Comparison of ENCODE assay signal across 10 cellular contexts in the genomic region with DNA sequence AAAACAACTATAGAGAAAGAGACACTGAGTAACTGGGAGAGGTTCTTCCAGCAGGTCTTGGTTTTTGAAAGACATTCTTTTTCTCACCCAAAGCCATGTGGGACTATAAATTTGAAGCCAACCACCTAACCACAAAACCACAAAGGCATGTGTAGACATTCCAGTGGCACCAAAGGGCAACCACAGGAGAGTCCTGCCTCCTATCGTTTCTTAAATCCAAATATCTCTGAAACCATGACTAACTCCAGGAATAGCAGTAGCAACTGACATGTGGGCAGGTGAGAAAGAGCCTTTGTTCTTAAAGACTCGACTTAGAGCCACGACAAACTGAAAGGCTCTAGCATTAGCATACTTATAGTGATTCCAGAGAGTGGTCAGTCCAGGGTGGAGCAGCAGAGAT. TPM values are rescaled to one million over a fixed set of nuclear protein-coding genes. Genes with fewer than 3 reads are reported as not detected.
DNase-seq lines count a peak whose midpoint lies in the region; ATAC-seq and TF ChIP-seq lines count a peak whose summit lies in the region.
"Had no signal": no experiment of that assay in that cellular context is flagged by ENCODE, and none has a peak within 500 bp of the region (broad histone marks: within the 10 kb centered on the region; RNA-seq: fewer than 3 reads in every experiment).

No MANE protein-coding gene starts in this region.

- DNase-seq in Daoy (ENCODE audit: low read depth) (peak; percentile 91), glomerular visceral epithelial cell (ENCODE audit: extremely low spot score) (peak; percentile 94), MG63 (no peak), NCI-H510A treated with DMSO at 0.1 percent for 48 hours (lab: John Stamatoyannopoulos, UW) (no peak), SIG-M5 treated with dmso at 0.1 percent for 504 hours (lab: John Stamatoyannopoulos, UW; ENCODE audit: unreplicated experiment) (no peak), NCI-H1417 (lab: John Stamatoyannopoulos, UW) (no peak)
- DNase-seq: activated B cell treated with CpG ODN at 0.5 μM for 24 hours, spleen had no signal

- H3K27me3 ChIP-seq in MG63: peaks cover 3% of the 10 kb centered on the region; the same call in 1 of the 2 replicates

- H3K9me3 ChIP-seq in MG63: no peaks in the 10 kb centered on the region
- H3K9me3 ChIP-seq: spleen had no signal

- peak; percentile 44 for ATAC-seq in HG02870 (IDR thresholded peaks at IDR 0.05; ENCODE audit: unreplicated experiment)
- peak; percentile 82 for ATAC-seq in SK-N-SH treated with all-trans-retinoic acid at 6 μM for 48 hours

- no peaks in the 10 kb centered on the region for H3K36me3 ChIP-seq in MG63
- H3K36me3 ChIP-seq: spleen had no signal

- no peak overlapping the region for H3K4me3 ChIP-seq in MG63
- H3K4me3 ChIP-seq: spleen had no signal

TF ChIP-seq in SK-N-SH treated with all-trans-retinoic acid at 6 μM for 48 hours, 23 proteins besides CTCF, POLR2A, EP300 and RAD21:
- TF ChIP-seq TSHZ2 (CRISPR knock-in tag; IDR thresholded peaks at IDR 0.05) (no peak), ZFP3 (CRISPR knock-in tag; IDR thresholded peaks at IDR 0.05) (no peak), ARNTL (CRISPR knock-in tag; IDR thresholded peaks at IDR 0.05; ENCODE audit: borderline replicate concordance, low read depth) (no peak), OSR1 (CRISPR knock-in tag; IDR thresholded peaks at IDR 0.05) (no peak)
- TF ChIP-seq, protein P1, sequence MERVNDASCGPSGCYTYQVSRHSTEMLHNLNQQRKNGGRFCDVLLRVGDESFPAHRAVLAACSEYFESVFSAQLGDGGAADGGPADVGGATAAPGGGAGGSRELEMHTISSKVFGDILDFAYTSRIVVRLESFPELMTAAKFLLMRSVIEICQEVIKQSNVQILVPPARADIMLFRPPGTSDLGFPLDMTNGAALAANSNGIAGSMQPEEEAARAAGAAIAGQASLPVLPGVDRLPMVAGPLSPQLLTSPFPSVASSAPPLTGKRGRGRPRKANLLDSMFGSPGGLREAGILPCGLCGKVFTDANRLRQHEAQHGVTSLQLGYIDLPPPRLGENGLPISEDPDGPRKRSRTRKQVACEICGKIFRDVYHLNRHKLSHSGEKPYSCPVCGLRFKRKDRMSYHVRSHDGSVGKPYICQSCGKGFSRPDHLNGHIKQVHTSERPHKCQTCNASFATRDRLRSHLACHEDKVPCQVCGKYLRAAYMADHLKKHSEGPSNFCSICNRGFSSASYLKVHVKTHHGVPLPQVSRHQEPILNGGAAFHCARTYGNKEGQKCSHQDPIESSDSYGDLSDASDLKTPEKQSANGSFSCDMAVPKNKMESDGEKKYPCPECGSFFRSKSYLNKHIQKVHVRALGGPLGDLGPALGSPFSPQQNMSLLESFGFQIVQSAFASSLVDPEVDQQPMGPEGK (CRISPR knock-in tag; IDR thresholded peaks at IDR 0.05; ENCODE audit: borderline replicate concordance): no peak
- TF ChIP-seq, protein P2, sequence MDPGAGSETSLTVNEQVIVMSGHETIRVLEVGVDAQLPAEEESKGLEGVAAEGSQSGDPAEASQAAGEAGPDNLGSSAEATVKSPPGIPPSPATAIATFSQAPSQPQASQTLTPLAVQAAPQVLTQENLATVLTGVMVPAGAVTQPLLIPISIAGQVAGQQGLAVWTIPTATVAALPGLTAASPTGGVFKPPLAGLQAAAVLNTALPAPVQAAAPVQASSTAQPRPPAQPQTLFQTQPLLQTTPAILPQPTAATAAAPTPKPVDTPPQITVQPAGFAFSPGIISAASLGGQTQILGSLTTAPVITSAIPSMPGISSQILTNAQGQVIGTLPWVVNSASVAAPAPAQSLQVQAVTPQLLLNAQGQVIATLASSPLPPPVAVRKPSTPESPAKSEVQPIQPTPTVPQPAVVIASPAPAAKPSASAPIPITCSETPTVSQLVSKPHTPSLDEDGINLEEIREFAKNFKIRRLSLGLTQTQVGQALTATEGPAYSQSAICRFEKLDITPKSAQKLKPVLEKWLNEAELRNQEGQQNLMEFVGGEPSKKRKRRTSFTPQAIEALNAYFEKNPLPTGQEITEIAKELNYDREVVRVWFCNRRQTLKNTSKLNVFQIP (CRISPR knock-in tag; IDR thresholded peaks at IDR 0.05; ENCODE audit: borderline replicate concordance, low read depth): no peak

RNA-seq across cellular contexts. Expression of gene COL9A1, which starts 9.3 kb away (rescaled TPM):
- 0.09 and 0.34 TPM in 2 replicates for total RNA-seq in Daoy (2014; rRNA removed; shearing (Covaris generic))
- not detected in 2 replicates for total RNA-seq in MG63 (2014; rRNA removed; shearing (Covaris generic); ENCODE audit: low replicate concordance)
- total RNA-seq: activated B cell treated with CpG ODN at 0.5 μM for 24 hours, spleen had no signal

Comparison
In these comparisons a context has a peak if more than half of its experiments do, and no peak if none do; other contexts are left out.
1. DNase-seq: peak in Daoy (single experiment) and glomerular visceral epithelial cell (single experiment); none in MG63 (single experiment), NCI-H510A treated with DMSO at 0.1 percent for 48 hours (single experiment), SIG-M5 treated with dmso at 0.1 percent for 504 hours (single experiment) and NCI-H1417 (0 of 3).